ENCODE assay signal across 39 cellular contexts in genomic region chr19:30637926-30638325, GRCh38.
"Had no signal": no experiment of that assay in that cellular context is flagged by ENCODE, and none has a peak within 500 bp of the region (broad histone marks: within the 10 kb centered on the region; RNA-seq: fewer than 3 reads in every experiment).

No MANE protein-coding gene starts in this region.

- H3K4me1 Mint-ChIP-seq: activated naive CD4-positive, alpha-beta T cell treated with anti-CD3 and anti-CD28 coated beads, Interleukin-2, amount 10 ng/mL, durations not matched to agents 7 days and 5 days; activated naive CD4-positive, alpha-beta T cell treated with anti-CD3 and anti-CD28 coated beads, Interleukin-2, amount 50 U/mL, for 24 hours; activated naive CD8-positive, alpha-beta T cell treated with anti-CD3 and anti-CD28 coated beads for 36 hours; activated naive CD8-positive, alpha-beta T cell treated with anti-CD3 and anti-CD28 coated beads, Interleukin-2, amount 10 ng/mL, durations not matched to agents 7 days and 5 days; activated naive CD8-positive, alpha-beta T cell treated with anti-CD3 and anti-CD28 coated beads, Interleukin-2, amount 50 U/mL, for 24 hours; activated T-helper 17 cell treated with anti-CD3 and anti-CD28 coated beads, Interleukin-2, amount 50 U/mL, for 72 hours; brain; central memory CD8-positive, alpha-beta T cell had no signal

- H3K27me3 ChIP-seq: adrenal gland, ascending aorta, body of pancreas, brain microvascular endothelial cell, cardiac muscle cell had no signal

- H3K36me3 Mint-ChIP-seq: activated naive CD4-positive, alpha-beta T cell treated with anti-CD3 and anti-CD28 coated beads, Interleukin-2, amount 10 ng/mL, durations not matched to agents 7 days and 5 days; activated naive CD4-positive, alpha-beta T cell treated with anti-CD3 and anti-CD28 coated beads, Interleukin-2, amount 50 U/mL, for 24 hours; activated naive CD4-positive, alpha-beta T cell treated with anti-CD3 and anti-CD28 coated beads, Interleukin-2, amount 50 U/mL, for 72 hours; activated naive CD8-positive, alpha-beta T cell; activated naive CD8-positive, alpha-beta T cell treated with anti-CD3 and anti-CD28 coated beads for 36 hours; activated naive CD8-positive, alpha-beta T cell treated with anti-CD3 and anti-CD28 coated beads, Interleukin-2, amount 10 ng/mL, durations not matched to agents 7 days and 5 days had no signal

- H3K27me3 Mint-ChIP-seq: activated naive CD4-positive, alpha-beta T cell treated with anti-CD3 and anti-CD28 coated beads, Interleukin-2, amount 10 ng/mL, durations not matched to agents 7 days and 5 days; activated naive CD8-positive, alpha-beta T cell treated with anti-CD3 and anti-CD28 coated beads for 36 hours; activated naive CD8-positive, alpha-beta T cell treated with anti-CD3 and anti-CD28 coated beads, Interleukin-2, amount 10 ng/mL, durations not matched to agents 7 days and 5 days; activated naive CD8-positive, alpha-beta T cell treated with anti-CD3 and anti-CD28 coated beads, Interleukin-2, amount 50 U/mL, for 24 hours; activated T-helper 17 cell treated with anti-CD3 and anti-CD28 coated beads, Interleukin-2, amount 50 U/mL, for 72 hours; central memory CD8-positive, alpha-beta T cell had no signal

- H3K27ac Mint-ChIP-seq: activated naive CD4-positive, alpha-beta T cell treated with anti-CD3 and anti-CD28 coated beads for 36 hours; activated naive CD4-positive, alpha-beta T cell treated with anti-CD3 and anti-CD28 coated beads, Interleukin-2, amount 10 ng/mL, durations not matched to agents 7 days and 5 days; activated naive CD4-positive, alpha-beta T cell treated with anti-CD3 and anti-CD28 coated beads, Interleukin-2, amount 50 U/mL, for 24 hours; activated naive CD4-positive, alpha-beta T cell treated with anti-CD3 and anti-CD28 coated beads, Interleukin-2, amount 50 U/mL, for 72 hours; activated naive CD8-positive, alpha-beta T cell; activated naive CD8-positive, alpha-beta T cell treated with anti-CD3 and anti-CD28 coated beads for 36 hours; activated naive CD8-positive, alpha-beta T cell treated with anti-CD3 and anti-CD28 coated beads, Interleukin-2, amount 10 ng/mL, durations not matched to agents 7 days and 5 days; activated naive CD8-positive, alpha-beta T cell treated with anti-CD3 and anti-CD28 coated beads, Interleukin-2, amount 50 U/mL, for 24 hours; activated T-cell treated with anti-CD3 and anti-CD28 coated beads, Interleukin-2, amount 50 U/mL, for 24 hours; activated T-cell treated with anti-CD3 and anti-CD28 coated beads, Interleukin-2, amount 50 U/mL, for 72 hours; activated T-helper 1 cell treated with anti-CD3 and anti-CD28 coated beads, Interleukin-12 subunit alpha, Interleukin-12 subunit beta, Interleukin-2, Interleukin-4 antibody, amounts not matched to agents 30 ng/mL and 10 ng/mL and 1 ng/mL, durations not matched to agents 14 hours and 24 hours and 36 hours; activated T-helper 17 cell treated with anti-CD3 and anti-CD28 coated beads, Interleukin-2, amount 50 U/mL, for 72 hours; activated T-helper 2 cell treated with anti-CD3 and anti-CD28 coated beads, Interferon-gamma antibody, Interleukin-2, Interleukin-4, amounts not matched to agents 10 μg/mL and 5 μg/mL and 100 μg/mL, durations not matched to agents 14 hours and 24 hours and 36 hours; brain had no signal

- DNase-seq: activated effector memory CD4-positive, alpha-beta T cell treated with anti-CD3 and anti-CD28 coated beads, Interleukin-2, amount 50 U/mL, for 16 hours; activated effector memory CD4-positive, alpha-beta T cell treated with Interleukin-2 at 50 U/mL for 16 hours; activated gamma-delta T cell; activated gamma-delta T cell treated with Interleukin-2 at 50 U/mL for 16 hours; activated naive CD4-positive, alpha-beta T cell; activated naive CD4-positive, alpha-beta T cell treated with anti-CD3 and anti-CD28 coated beads for 36 hours; activated naive CD4-positive, alpha-beta T cell treated with anti-CD3 and anti-CD28 coated beads, Interleukin-2, amount 10 ng/mL, durations not matched to agents 7 days and 5 days; activated naive CD4-positive, alpha-beta T cell treated with anti-CD3 and anti-CD28 coated beads, Interleukin-2, amount 50 U/mL, for 16 hours; activated naive CD4-positive, alpha-beta T cell treated with Interleukin-2 at 50 U/mL for 16 hours; activated naive CD8-positive, alpha-beta T cell treated with anti-CD3 and anti-CD28 coated beads for 36 hours; activated naive CD8-positive, alpha-beta T cell treated with anti-CD3 and anti-CD28 coated beads, Interleukin-2, amount 10 ng/mL, durations not matched to agents 7 days and 5 days; activated naive CD8-positive, alpha-beta T cell treated with anti-CD3 and anti-CD28 coated beads, Interleukin-2, amount 50 U/mL, for 24 hours; activated T-cell treated with anti-CD3 and anti-CD28 coated beads, Interleukin-2, amount 50 U/mL, for 1 hour; activated T-cell treated with anti-CD3 and anti-CD28 coated beads, Interleukin-2, amount 50 U/mL, for 24 hours; activated T-cell treated with anti-CD3 and anti-CD28 coated beads, Interleukin-2, amount 50 U/mL, for 4 hours; activated T-cell treated with anti-CD3 and anti-CD28 coated beads, Interleukin-2, amount 50 U/mL, for 48 hours; activated T-cell treated with anti-CD3 and anti-CD28 coated beads, Interleukin-2, amount 50 U/mL, for 72 hours; adrenal gland; amniotic stem cell; amygdala; anterior cingulate cortex; aorta; body of pancreas; brain microvascular endothelial cell; caudate nucleus; central memory CD4-positive, alpha-beta T cell; cerebellar nuclear complex had no signal

- H3K4me3 Mint-ChIP-seq: activated naive CD4-positive, alpha-beta T cell treated with anti-CD3 and anti-CD28 coated beads for 36 hours; activated naive CD4-positive, alpha-beta T cell treated with anti-CD3 and anti-CD28 coated beads, Interleukin-2, amount 10 ng/mL, durations not matched to agents 7 days and 5 days; activated naive CD4-positive, alpha-beta T cell treated with anti-CD3 and anti-CD28 coated beads, Interleukin-2, amount 50 U/mL, for 24 hours; activated naive CD8-positive, alpha-beta T cell; activated naive CD8-positive, alpha-beta T cell treated with anti-CD3 and anti-CD28 coated beads for 36 hours; activated naive CD8-positive, alpha-beta T cell treated with anti-CD3 and anti-CD28 coated beads, Interleukin-2, amount 10 ng/mL, durations not matched to agents 7 days and 5 days; activated naive CD8-positive, alpha-beta T cell treated with anti-CD3 and anti-CD28 coated beads, Interleukin-2, amount 50 U/mL, for 24 hours; activated T-cell treated with anti-CD3 and anti-CD28 coated beads, Interleukin-2, amount 50 U/mL, for 24 hours; activated T-cell treated with anti-CD3 and anti-CD28 coated beads, Interleukin-2, amount 50 U/mL, for 4 hours; activated T-cell treated with anti-CD3 and anti-CD28 coated beads, Interleukin-2, amount 50 U/mL, for 72 hours; activated T-helper 1 cell treated with anti-CD3 and anti-CD28 coated beads, Interleukin-12 subunit alpha, Interleukin-12 subunit beta, Interleukin-2, Interleukin-4 antibody, amounts not matched to agents 30 ng/mL and 10 ng/mL and 1 ng/mL, durations not matched to agents 14 hours and 24 hours and 36 hours; activated T-helper 17 cell treated with anti-CD3 and anti-CD28 coated beads, Interleukin-2, amount 50 U/mL, for 72 hours; brain; central memory CD8-positive, alpha-beta T cell had no signal

- H3K36me3 ChIP-seq: adrenal gland, ascending aorta, brain microvascular endothelial cell, breast epithelium, cardiac muscle cell had no signal

- H3K4me1 ChIP-seq: adrenal gland, ascending aorta, breast epithelium had no signal

- H3K9me3 ChIP-seq: adrenal gland, body of pancreas had no signal

- H3K9me3 Mint-ChIP-seq: activated naive CD4-positive, alpha-beta T cell treated with anti-CD3 and anti-CD28 coated beads, Interleukin-2, amount 50 U/mL, for 24 hours; activated naive CD8-positive, alpha-beta T cell treated with anti-CD3 and anti-CD28 coated beads, Interleukin-2, amount 10 ng/mL, durations not matched to agents 7 days and 5 days; activated T-cell treated with anti-CD3 and anti-CD28 coated beads, Interleukin-2, amount 50 U/mL, for 4 hours; activated T-helper 17 cell treated with anti-CD3 and anti-CD28 coated beads, Interleukin-2, amount 50 U/mL, for 72 hours; activated T-helper 2 cell treated with anti-CD3 and anti-CD28 coated beads, Interferon-gamma antibody, Interleukin-2, Interleukin-4, amounts not matched to agents 10 μg/mL and 5 μg/mL and 100 μg/mL, durations not matched to agents 14 hours and 24 hours and 36 hours; central memory CD8-positive, alpha-beta T cell had no signal

- H3K4me3 ChIP-seq: adrenal gland, ascending aorta, body of pancreas, breast epithelium, cardiac muscle cell had no signal

- H3K27ac ChIP-seq: adrenal gland, ascending aorta, body of pancreas, brain microvascular endothelial cell, breast epithelium, cardiac muscle cell had no signal

- ATAC-seq: activated naive CD4-positive, alpha-beta T cell treated with anti-CD3 and anti-CD28 coated beads, Interleukin-2, amount 50 U/mL, for 72 hours; activated naive CD8-positive, alpha-beta T cell treated with anti-CD3 and anti-CD28 coated beads, Interleukin-2, amount 50 U/mL, for 24 hours; activated T-cell treated with anti-CD3 and anti-CD28 coated beads, Interleukin-2, amount 50 U/mL, for 4 hours; activated T-cell treated with anti-CD3 and anti-CD28 coated beads, Interleukin-2, amount 50 U/mL, for 72 hours; activated T-helper 17 cell treated with anti-CD3 and anti-CD28 coated beads, Interleukin-2, amount 50 U/mL, for 72 hours; body of pancreas had no signal

- FAIRE-seq: astrocyte had no signal
